Comparison of ENCODE assay signal across 1 cellular context in the genomic region with DNA sequence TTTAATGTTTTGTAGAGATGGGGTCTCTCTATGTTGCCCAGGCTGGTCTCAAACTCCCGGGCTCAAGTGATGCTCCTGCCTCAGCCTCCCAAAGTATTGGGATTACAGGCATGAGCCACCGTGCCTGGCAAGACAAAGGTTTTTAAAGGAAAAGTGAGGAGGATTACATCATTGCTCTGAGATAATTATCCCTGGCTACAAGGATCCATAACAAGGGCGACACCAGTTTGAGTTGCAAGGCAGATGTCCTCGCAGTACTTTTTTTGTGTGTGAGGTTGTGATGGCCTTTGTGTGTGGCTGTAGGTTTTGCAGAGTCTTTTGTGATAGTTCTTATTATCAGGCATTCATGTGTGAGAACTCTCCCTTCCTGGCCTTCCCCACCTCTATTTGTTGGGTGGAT.
TF ChIP-seq lines count a peak whose summit lies in the region.

No MANE protein-coding gene starts in this region.

TF ChIP-seq in HEK293, 187 proteins besides CTCF, POLR2A, EP300 and RAD21 (continued from another document):
- TF ChIP-seq, protein P1, sequence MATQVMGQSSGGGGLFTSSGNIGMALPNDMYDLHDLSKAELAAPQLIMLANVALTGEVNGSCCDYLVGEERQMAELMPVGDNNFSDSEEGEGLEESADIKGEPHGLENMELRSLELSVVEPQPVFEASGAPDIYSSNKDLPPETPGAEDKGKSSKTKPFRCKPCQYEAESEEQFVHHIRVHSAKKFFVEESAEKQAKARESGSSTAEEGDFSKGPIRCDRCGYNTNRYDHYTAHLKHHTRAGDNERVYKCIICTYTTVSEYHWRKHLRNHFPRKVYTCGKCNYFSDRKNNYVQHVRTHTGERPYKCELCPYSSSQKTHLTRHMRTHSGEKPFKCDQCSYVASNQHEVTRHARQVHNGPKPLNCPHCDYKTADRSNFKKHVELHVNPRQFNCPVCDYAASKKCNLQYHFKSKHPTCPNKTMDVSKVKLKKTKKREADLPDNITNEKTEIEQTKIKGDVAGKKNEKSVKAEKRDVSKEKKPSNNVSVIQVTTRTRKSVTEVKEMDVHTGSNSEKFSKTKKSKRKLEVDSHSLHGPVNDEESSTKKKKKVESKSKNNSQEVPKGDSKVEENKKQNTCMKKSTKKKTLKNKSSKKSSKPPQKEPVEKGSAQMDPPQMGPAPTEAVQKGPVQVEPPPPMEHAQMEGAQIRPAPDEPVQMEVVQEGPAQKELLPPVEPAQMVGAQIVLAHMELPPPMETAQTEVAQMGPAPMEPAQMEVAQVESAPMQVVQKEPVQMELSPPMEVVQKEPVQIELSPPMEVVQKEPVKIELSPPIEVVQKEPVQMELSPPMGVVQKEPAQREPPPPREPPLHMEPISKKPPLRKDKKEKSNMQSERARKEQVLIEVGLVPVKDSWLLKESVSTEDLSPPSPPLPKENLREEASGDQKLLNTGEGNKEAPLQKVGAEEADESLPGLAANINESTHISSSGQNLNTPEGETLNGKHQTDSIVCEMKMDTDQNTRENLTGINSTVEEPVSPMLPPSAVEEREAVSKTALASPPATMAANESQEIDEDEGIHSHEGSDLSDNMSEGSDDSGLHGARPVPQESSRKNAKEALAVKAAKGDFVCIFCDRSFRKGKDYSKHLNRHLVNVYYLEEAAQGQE (tag by site-specific recombination; IDR thresholded peaks at IDR 0.05), result no peak
- TF ChIP-seq ZNF837 (tag by site-specific recombination; IDR thresholded peaks at IDR 0.05) (no peak), ZNF585B (tag by site-specific recombination; IDR thresholded peaks at IDR 0.05) (no peak), SCRT2 (tag by site-specific recombination; IDR thresholded peaks at IDR 0.05) (no peak), ZNF174 (tag by site-specific recombination; IDR thresholded peaks at IDR 0.05) (no peak), ZNF600 (tag by site-specific recombination; IDR thresholded peaks at IDR 0.05) (peak; percentile 94), BCL11B (tag by site-specific recombination; IDR thresholded peaks at IDR 0.05; ENCODE audit: low read depth) (no peak), ZNF274 (IDR thresholded peaks at IDR 0.05; ENCODE audit: low read length) (no peak), ZNF274 (tag by site-specific recombination; IDR thresholded peaks at IDR 0.05; ENCODE audit: borderline replicate concordance) (no peak), ZNF785 (tag by site-specific recombination; IDR thresholded peaks at IDR 0.05) (no peak), ZNF324 (tag by site-specific recombination; IDR thresholded peaks at IDR 0.05) (no peak), ZNF629 (tag by site-specific recombination; IDR thresholded peaks at IDR 0.05) (0 out of 2 replicates have a peak, but pooled peaks have one; percentile 37)
- TF ChIP-seq, protein P2, sequence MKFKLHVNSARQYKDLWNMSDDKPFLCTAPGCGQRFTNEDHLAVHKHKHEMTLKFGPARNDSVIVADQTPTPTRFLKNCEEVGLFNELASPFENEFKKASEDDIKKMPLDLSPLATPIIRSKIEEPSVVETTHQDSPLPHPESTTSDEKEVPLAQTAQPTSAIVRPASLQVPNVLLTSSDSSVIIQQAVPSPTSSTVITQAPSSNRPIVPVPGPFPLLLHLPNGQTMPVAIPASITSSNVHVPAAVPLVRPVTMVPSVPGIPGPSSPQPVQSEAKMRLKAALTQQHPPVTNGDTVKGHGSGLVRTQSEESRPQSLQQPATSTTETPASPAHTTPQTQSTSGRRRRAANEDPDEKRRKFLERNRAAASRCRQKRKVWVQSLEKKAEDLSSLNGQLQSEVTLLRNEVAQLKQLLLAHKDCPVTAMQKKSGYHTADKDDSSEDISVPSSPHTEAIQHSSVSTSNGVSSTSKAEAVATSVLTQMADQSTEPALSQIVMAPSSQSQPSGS (tag by site-specific recombination; IDR thresholded peaks at IDR 0.05; ENCODE audit: low read depth), result 0 out of 2 replicates have a peak, but pooled peaks have one; percentile 24
- TF ChIP-seq, protein P3, sequence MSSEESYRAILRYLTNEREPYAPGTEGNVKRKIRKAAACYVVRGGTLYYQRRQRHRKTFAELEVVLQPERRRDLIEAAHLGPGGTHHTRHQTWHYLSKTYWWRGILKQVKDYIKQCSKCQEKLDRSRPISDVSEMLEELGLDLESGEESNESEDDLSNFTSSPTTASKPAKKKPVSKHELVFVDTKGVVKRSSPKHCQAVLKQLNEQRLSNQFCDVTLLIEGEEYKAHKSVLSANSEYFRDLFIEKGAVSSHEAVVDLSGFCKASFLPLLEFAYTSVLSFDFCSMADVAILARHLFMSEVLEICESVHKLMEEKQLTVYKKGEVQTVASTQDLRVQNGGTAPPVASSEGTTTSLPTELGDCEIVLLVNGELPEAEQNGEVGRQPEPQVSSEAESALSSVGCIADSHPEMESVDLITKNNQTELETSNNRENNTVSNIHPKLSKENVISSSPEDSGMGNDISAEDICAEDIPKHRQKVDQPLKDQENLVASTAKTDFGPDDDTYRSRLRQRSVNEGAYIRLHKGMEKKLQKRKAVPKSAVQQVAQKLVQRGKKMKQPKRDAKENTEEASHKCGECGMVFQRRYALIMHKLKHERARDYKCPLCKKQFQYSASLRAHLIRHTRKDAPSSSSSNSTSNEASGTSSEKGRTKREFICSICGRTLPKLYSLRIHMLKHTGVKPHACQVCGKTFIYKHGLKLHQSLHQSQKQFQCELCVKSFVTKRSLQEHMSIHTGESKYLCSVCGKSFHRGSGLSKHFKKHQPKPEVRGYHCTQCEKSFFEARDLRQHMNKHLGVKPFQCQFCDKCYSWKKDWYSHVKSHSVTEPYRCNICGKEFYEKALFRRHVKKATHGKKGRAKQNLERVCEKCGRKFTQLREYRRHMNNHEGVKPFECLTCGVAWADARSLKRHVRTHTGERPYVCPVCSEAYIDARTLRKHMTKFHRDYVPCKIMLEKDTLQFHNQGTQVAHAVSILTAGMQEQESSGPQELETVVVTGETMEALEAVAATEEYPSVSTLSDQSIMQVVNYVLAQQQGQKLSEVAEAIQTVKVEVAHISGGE (tag by site-specific recombination; conservative IDR thresholded peaks at IDR 0.05; ENCODE audit: low read depth), result no peak
TF ChIP-seq in HEK293: peak in this region for 3.
